ENCODE assay signal across 32 cellular contexts in genomic region chr12:112685321-112685720, GRCh38.
DNase-seq lines count a peak whose midpoint lies in the region; ATAC-seq, FAIRE-seq and TF ChIP-seq lines count a peak whose summit lies in the region.
"Had no signal": no experiment of that assay in that cellular context is flagged by ENCODE, and none has a peak within 500 bp of the region (broad histone marks: within the 10 kb centered on the region; RNA-seq: fewer than 3 reads in every experiment).

No MANE protein-coding gene starts in this region.

- no peak overlapping the region for H3K4me2 ChIP-seq in K562 (ENCODE audit: insufficient read depth, low read length)
- H3K4me2 ChIP-seq: BLaER1, PC-9 had no signal

- no peaks in the 10 kb centered on the region for H3K9me1 ChIP-seq in K562 (ENCODE audit: control insufficient read depth, insufficient read depth, low read length)

- TF ChIP-seq CTCF in MCF 10A (IDR thresholded peaks at IDR 0.05; ENCODE audit: unreplicated experiment) (no peak), breast epithelium (IDR thresholded peaks at IDR 0.05) (no peak), K562 (IDR thresholded peaks at IDR 0.05 in 2 of 3, conservative IDR thresholded peaks at IDR 0.05 in 1 of 3; ENCODE audit: insufficient read depth in 2 of 3, low read depth in 1 of 3, low read length in 3 of 3) (no peak)

- DNase-seq in MCF 10A (ENCODE audit: unreplicated experiment) (peak; percentile 11), breast epithelium (ENCODE audit: low spot score in 2 of 2) (no peak), NCI-H2171 (lab: John Stamatoyannopoulos, UW) (peak; percentile 82), K562 (ENCODE audit: extremely low read depth in 1 of 4, low spot score in 3 of 4) (no peak), superior temporal gyrus (ENCODE audit: extremely low spot score) (peak; percentile 49)
- no peak for DNase-seq in CD8-positive, alpha-beta memory T cell
- DNase-seq: 8988T; ACHN; DMS79; EL; GF-D8; GM23248; KG1; NCI-H1048; NCI-H1417 treated with DMSO at 0.1 percent for 48 hours; NCI-H187 treated with DMSO at 0.1 percent for 48 hours; NCI-H2107; NCI-H510A; NCI-H82; NK-92 treated with Interleukin-12 subunit alpha and Interleukin-12 subunit beta, amount 100 ng/mL, for 24 hours; PC-9; SJCRH30; T-helper 17 cell had no signal

- H3K27ac Mint-ChIP-seq in MCF 10A (ENCODE audit: low read depth, unreplicated experiment): no peak overlapping the region
- H3K27ac Mint-ChIP-seq in CD8-positive, alpha-beta memory T cell: peak overlapping the region in 1 of 8 donors; percentile 38
- H3K27ac Mint-ChIP-seq: H9, T-helper 17 cell had no signal

- no peaks in the 10 kb centered on the region for H4K20me1 ChIP-seq in K562 (replicated peaks; ENCODE audit: control insufficient read depth, insufficient read depth, low read length)
- H4K20me1 ChIP-seq: BLaER1 had no signal

- no peak overlapping the region for H2AFZ ChIP-seq in K562 (ENCODE audit: low read depth, low read length)
- H2AFZ ChIP-seq: GM23248, PC-9 had no signal

- POLR2A ChIA-PET in MCF 10A (lab: Yijun Ruan, JAX) (interaction anchor here (0.6 kb wide), 1 partner anchor 267 kb away, joined by 4 read pairs; no protein-coding TSS in a partner anchor), K562 (lab: Yijun Ruan, JAX) (no interaction called here)
- POLR2A ChIA-PET in CD8-positive, alpha-beta memory T cell (lab: Charles Lee): no interaction called here

- H3K4me3 ChIP-seq in breast epithelium (no peak overlapping the region), K562 (no peak overlapping the region)
- H3K4me3 ChIP-seq in CD8-positive, alpha-beta memory T cell (ENCODE audit: low read length): no peak overlapping the region
- H3K4me3 ChIP-seq: BLaER1, GM23248, PC-9, SJCRH30 had no signal

- no peak for TF ChIP-seq POLR2A in breast epithelium (IDR thresholded peaks at IDR 0.05)
- no peak for TF ChIP-seq POLR2A in K562 (conservative IDR thresholded peaks at IDR 0.05)

- TF ChIP-seq EP300 in K562 (IDR thresholded peaks at IDR 0.05; ENCODE audit: low read length): no peak

- intact Hi-C loops in MCF 10A (cut with micrococcal nuclease) (no loop called here), breast epithelium (cut with DNase I; ENCODE audit: low total_unique reads) (no loop called here), K562 (cut with micrococcal nuclease) (no loop called here)

- H3K27me3 ChIP-seq in breast epithelium (peaks cover 0 to 3% of the 10 kb centered on the region in 2 donors), K562 (ENCODE audit: control insufficient read depth in 2 of 2, insufficient read depth in 2 of 2, low read length in 2 of 2) (peaks cover 5 to 6% of the 10 kb centered on the region in 2 experiments; a peak in 1 of 5 replicates)
- H3K27me3 ChIP-seq in CD8-positive, alpha-beta memory T cell (ENCODE audit: insufficient read depth, low read length, poor library complexity, severe bottlenecking): no peaks in the 10 kb centered on the region
- H3K27me3 ChIP-seq: BLaER1, SJCRH30 had no signal

- CTCF ChIA-PET in MCF 10A (lab: Yijun Ruan, JAX) (no interaction called here), K562 (lab: Yijun Ruan, JAX; ENCODE audit: low intra/inter-chr PET ratio) (no interaction called here)
- CTCF ChIA-PET in CD8-positive, alpha-beta memory T cell (lab: Charles Lee): no interaction called here

- ATAC-seq in K562 (no peak), GM18861 (IDR thresholded peaks at IDR 0.05; ENCODE audit: unreplicated experiment) (no peak), HG02852 (IDR thresholded peaks at IDR 0.05; ENCODE audit: unreplicated experiment) (no peak)
- ATAC-seq: Right ventricle myocardium inferior, SK-N-SH treated with all-trans-retinoic acid at 6 μM for 48 hours, T-helper 17 cell had no signal

- in situ Hi-C loops in K562 (cut with MboI): no loop called here

- H3K9ac ChIP-seq in K562 (ENCODE audit: insufficient read depth in 1 of 2, low read depth in 2 of 2, low read length in 2 of 2): no peak overlapping the region
- H3K9ac ChIP-seq: BLaER1, GM23248 had no signal

- H3K36me3 ChIP-seq in breast epithelium (no peaks in the 10 kb centered on the region), K562 (ENCODE audit: control insufficient read depth, insufficient read depth, low read length) (no peaks in the 10 kb centered on the region)
- no peaks in the 10 kb centered on the region for H3K36me3 ChIP-seq in CD8-positive, alpha-beta memory T cell (ENCODE audit: insufficient read depth, low read length)
- H3K36me3 ChIP-seq: BLaER1, SJCRH30 had no signal

- 0% methylated on average over 2 of the region's 2 CpGs for WGBS in K562 (ENCODE audit: insufficient coverage, low coverage, missing lambda C conversion rate)

- no peak for FAIRE-seq in K562 (lab: Jason Lieb, UNC)
- FAIRE-seq: GM12892, HTR-8/SVneo had no signal

- H3K36me3 Mint-ChIP-seq in MCF 10A (ENCODE audit: insufficient read depth, unreplicated experiment): no peaks in the 10 kb centered on the region
- H3K36me3 Mint-ChIP-seq in CD8-positive, alpha-beta memory T cell: peaks cover 0 to under 1% (median 0%) of the 10 kb centered on the region in 3 donors
- H3K36me3 Mint-ChIP-seq: CD4-positive, CD25-positive, alpha-beta regulatory T cell had no signal

- peaks cover 46% of the 10 kb centered on the region for H3K27me3 Mint-ChIP-seq in MCF 10A (ENCODE audit: insufficient read depth, unreplicated experiment)
- peaks cover 15 to 61% of the 10 kb centered on the region in 2 donors for H3K27me3 Mint-ChIP-seq in CD8-positive, alpha-beta memory T cell

- H3K4me1 ChIP-seq in breast epithelium (no peaks in the 10 kb centered on the region), K562 (replicated peaks in 1 of 2; ENCODE audit: control insufficient read depth in 2 of 2, insufficient read depth in 2 of 2, low read length in 2 of 2) (no peaks in the 10 kb centered on the region)
- H3K4me1 ChIP-seq in CD8-positive, alpha-beta memory T cell (ENCODE audit: insufficient read depth, low read length): no peaks in the 10 kb centered on the region
- H3K4me1 ChIP-seq: BLaER1, SJCRH30 had no signal

- H3K9me3 ChIP-seq in breast epithelium: no peaks in the 10 kb centered on the region
- no peaks in the 10 kb centered on the region for H3K9me3 ChIP-seq in K562 (replicated peaks; ENCODE audit: control insufficient read depth, insufficient read depth, low read depth, low read length)
- H3K9me3 ChIP-seq in CD8-positive, alpha-beta memory T cell (ENCODE audit: low read length): no peaks in the 10 kb centered on the region
- H3K9me3 ChIP-seq: BLaER1, SJCRH30 had no signal

- no peak for TF ChIP-seq RAD21 in K562 (CRISPR knock-in tag; conservative IDR thresholded peaks at IDR 0.05 in 1 of 2, IDR thresholded peaks at IDR 0.05 in 1 of 2)

- H3K27ac ChIP-seq in breast epithelium (no peak overlapping the region), K562 (ENCODE audit: extremely low read depth, low read depth, low read length) (no peak overlapping the region)
- no peak overlapping the region for H3K27ac ChIP-seq in CD8-positive, alpha-beta memory T cell (ENCODE audit: low read depth, low read length)
- H3K27ac ChIP-seq: BLaER1, GM23248, PC-9, SJCRH30 had no signal

- no peaks in the 10 kb centered on the region for H3K9me3 Mint-ChIP-seq in MCF 10A (ENCODE audit: unreplicated experiment)
- H3K9me3 Mint-ChIP-seq in CD8-positive, alpha-beta memory T cell: no peaks in the 10 kb centered on the region
- H3K9me3 Mint-ChIP-seq: H9 had no signal

- no peak overlapping the region for H3K4me3 Mint-ChIP-seq in MCF 10A (ENCODE audit: unreplicated experiment)
- no peak overlapping the region for H3K4me3 Mint-ChIP-seq in CD8-positive, alpha-beta memory T cell
- H3K4me3 Mint-ChIP-seq: CD4-positive, CD25-positive, alpha-beta regulatory T cell; H9; T-helper 17 cell had no signal

- no TSS peak for BruUV-seq in MCF 10A (replicated peaks; lab: Mats Ljungman, UMichigan)
- no TSS peak for BruUV-seq in K562 (replicated peaks; lab: Mats Ljungman, UMichigan)

- no peaks in the 10 kb centered on the region for H3K79me2 ChIP-seq in K562 (ENCODE audit: control insufficient read depth, insufficient read depth, low read length)

- H3K4me1 Mint-ChIP-seq in MCF 10A (ENCODE audit: insufficient read depth, unreplicated experiment): no peaks in the 10 kb centered on the region
- H3K4me1 Mint-ChIP-seq in CD8-positive, alpha-beta memory T cell: no peaks in the 10 kb centered on the region
- H3K4me1 Mint-ChIP-seq: CD4-positive, CD25-positive, alpha-beta regulatory T cell; T-helper 17 cell had no signal

TF ChIP-seq in K562, 482 proteins besides CTCF, POLR2A, EP300 and RAD21 (continues in another document):
- TF ChIP-seq ZSCAN29 (IDR thresholded peaks at IDR 0.05) (no peak), GABPB1 (CRISPR knock-in tag; IDR thresholded peaks at IDR 0.05) (no peak), CEBPG (CRISPR knock-in tag; IDR thresholded peaks at IDR 0.05) (no peak), CEBPG (tag; conservative IDR thresholded peaks at IDR 0.05 in 1 of 2, IDR thresholded peaks at IDR 0.05 in 1 of 2) (0 out of 4 replicates have a peak, but pooled peaks of 1 of the 2 experiments have one; percentile 13), MXI1 (IDR thresholded peaks at IDR 0.05; ENCODE audit: low read depth, low read length) (no peak), ZNF146 (CRISPR knock-in tag; IDR thresholded peaks at IDR 0.05; ENCODE audit: unreplicated experiment) (no peak), SMARCE1 (IDR thresholded peaks at IDR 0.05) (no peak), ZNF280A (IDR thresholded peaks at IDR 0.05; ENCODE audit: low read depth, partially characterized antibody) (no peak), SIN3A (IDR thresholded peaks at IDR 0.05; ENCODE audit: borderline replicate concordance in 2 of 2, control insufficient read depth in 1 of 2, low read depth in 2 of 2, low read length in 2 of 2) (no peak), NCOA4 (IDR thresholded peaks at IDR 0.05; ENCODE audit: partially characterized antibody) (no peak), MBD2 (IDR thresholded peaks at IDR 0.05; ENCODE audit: borderline replicate concordance, low read depth) (no peak), GTF2A2 (tag; IDR thresholded peaks at IDR 0.05) (no peak), ZNF589 (CRISPR knock-in tag; IDR thresholded peaks at IDR 0.05; ENCODE audit: low read depth) (no peak), CGGBP1 (CRISPR knock-in tag; IDR thresholded peaks at IDR 0.05) (no peak)

Comparison
In these comparisons a context has a peak if more than half of its experiments do, and no peak if none do; other contexts are left out.
1. DNase-seq: peak in MCF 10A (single experiment), NCI-H2171 (single experiment) and superior temporal gyrus (single experiment); none in breast epithelium (0 of 2), K562 (0 of 4) and CD8-positive, alpha-beta memory T cell (0 of 5).